In genomic region chr11:44351006-44351660, GRCh38 we compare ENCODE assay signal across 13 cellular contexts. TPM values are rescaled to one million over a fixed set of nuclear protein-coding genes. Genes with fewer than 3 reads are reported as not detected.
DNase-seq lines count a peak whose midpoint lies in the region; ATAC-seq lines count a peak whose summit lies in the region.
"Had no signal": no experiment of that assay in that cellular context is flagged by ENCODE, and none has a peak within 500 bp of the region (broad histone marks: within the 10 kb centered on the region; RNA-seq: fewer than 3 reads in every experiment).

No MANE protein-coding gene starts in this region.

- no peaks in the 10 kb centered on the region for H3K9me3 Mint-ChIP-seq in activated T-cell treated with anti-CD3 and anti-CD28 coated beads, Interleukin-2, amount 50 U/mL, for 4 hours

- H3K36me3 ChIP-seq in aorta (ENCODE audit: control insufficient read depth in 1 of 2, insufficient read depth in 2 of 2, low read length in 1 of 2) = no peaks in the 10 kb centered on the region

- H3K4me1 ChIP-seq in aorta (ENCODE audit: control insufficient read depth in 1 of 2, insufficient read depth in 2 of 2, low read length in 2 of 2) = no peaks in the 10 kb centered on the region

- no peak overlapping the region for H3K27ac ChIP-seq in aorta (ENCODE audit: low read depth in 1 of 2, low read length in 2 of 2)

- peaks cover 41% of the 10 kb centered on the region for H3K27me3 Mint-ChIP-seq in activated T-cell treated with anti-CD3 and anti-CD28 coated beads, Interleukin-2, amount 50 U/mL, for 4 hours (ENCODE audit: low read depth)

- no peaks in the 10 kb centered on the region for H3K27me3 ChIP-seq in aorta (ENCODE audit: control insufficient read depth in 1 of 2, insufficient read depth in 2 of 2, low read length in 1 of 2)

- no peaks in the 10 kb centered on the region for H3K36me3 Mint-ChIP-seq in activated T-cell treated with anti-CD3 and anti-CD28 coated beads, Interleukin-2, amount 50 U/mL, for 4 hours (ENCODE audit: insufficient read depth)

- H3K9me3 ChIP-seq in aorta (ENCODE audit: control insufficient read depth, low read length) = no peaks in the 10 kb centered on the region

- WGBS in aorta, 2 donors = 80 to 84% methylated on average over 9 of the region's 9 CpGs

- DNase-seq in CD1c-positive myeloid dendritic cell (ENCODE audit: extremely low spot score) = peak; percentile 61
- peak; percentile 64 to 83 for DNase-seq in NOMO-1 (lab: John Stamatoyannopoulos, UW; ENCODE audit: unreplicated experiment in 2 of 2)
- DNase-seq in mesenteric fat pad (ENCODE audit: low spot score) = no peak
- DNase-seq in aorta = no peak
- DNase-seq in activated T-cell treated with anti-CD3 and anti-CD28 coated beads, Interleukin-2, amount 50 U/mL, for 4 hours = no peak
- no peak for DNase-seq in NCI-H345 (lab: John Stamatoyannopoulos, UW)
- DNase-seq: amygdala had no signal

- no peaks in the 10 kb centered on the region for H3K4me1 Mint-ChIP-seq in activated T-cell treated with anti-CD3 and anti-CD28 coated beads, Interleukin-2, amount 50 U/mL, for 4 hours (ENCODE audit: low read depth)

- ATAC-seq in GM19324 (IDR thresholded peaks at IDR 0.05; ENCODE audit: low FRiP score, unreplicated experiment) = peak; percentile 71
- peak; percentile 72 for ATAC-seq in HG02938 (IDR thresholded peaks at IDR 0.05; ENCODE audit: unreplicated experiment)
- no peak for ATAC-seq in aorta (ENCODE audit: low FRiP score)
- ATAC-seq in activated T-cell treated with anti-CD3 and anti-CD28 coated beads, Interleukin-2, amount 50 U/mL, for 4 hours = no peak

- intact Hi-C loops in aorta (cut with DNase I) = no loop called here

- H3K4me3 Mint-ChIP-seq in activated T-cell treated with anti-CD3 and anti-CD28 coated beads, Interleukin-2, amount 50 U/mL, for 4 hours = no peak overlapping the region

- no peak overlapping the region for H3K4me3 ChIP-seq in aorta (ENCODE audit: low read length in 2 of 2)

RNA-seq across cellular contexts. Expression of gene ALX4, which starts 41.2 kb away (rescaled TPM):
- total RNA-seq in mesenteric fat pad (not detected), aorta (under 1 TPM in 1 of 2 donors, not detected in 1; 0.06 TPM)
- under 1 TPM in 1 of 2 donors, not detected in 1; 0.13 TPM for polyA plus RNA-seq in aorta
- total RNA-seq in activated T-cell treated with anti-CD3 and anti-CD28 coated beads, Interleukin-2, amount 50 U/mL, for 4 hours = not detected
- total RNA-seq: activated CD8-positive, alpha-beta memory T cell treated with anti-CD3 and anti-CD28 coated beads for 36 hours; endothelial cell of umbilical vein; ureter had no signal
- polyA plus RNA-seq: AG04450, endothelial cell of umbilical vein had no signal

Comparison
In these comparisons a context has a peak if more than half of its experiments do, and no peak if none do; other contexts are left out.
1. DNase-seq: peak in CD1c-positive myeloid dendritic cell (single experiment) and NOMO-1 (2 of 2); none in mesenteric fat pad (single experiment), aorta (0 of 2), activated T-cell treated with anti-CD3 and anti-CD28 coated beads, Interleukin-2, amount 50 U/mL, for 4 hours (single experiment) and NCI-H345 (single experiment).
2. ATAC-seq: peak in GM19324 (single experiment) and HG02938 (single experiment); none in aorta (single experiment) and activated T-cell treated with anti-CD3 and anti-CD28 coated beads, Interleukin-2, amount 50 U/mL, for 4 hours (0 of 2).